Comparison of ENCODE assay signal across 1 cellular context in genomic region chr1:186082235-186082937, GRCh38.
TF ChIP-seq lines count a peak whose summit lies in the region.

No MANE protein-coding gene starts in this region.

TF ChIP-seq in K562, 482 proteins besides CTCF, POLR2A, EP300 and RAD21 (continued from another document and continues in another):
- TF ChIP-seq ZBTB49 (CRISPR knock-in tag; IDR thresholded peaks at IDR 0.05; ENCODE audit: borderline replicate concordance): no peak
- TF ChIP-seq ZNF699 (CRISPR knock-in tag; IDR thresholded peaks at IDR 0.05; ENCODE audit: insufficient replicate concordance): no peak
- TF ChIP-seq, protein P1, sequence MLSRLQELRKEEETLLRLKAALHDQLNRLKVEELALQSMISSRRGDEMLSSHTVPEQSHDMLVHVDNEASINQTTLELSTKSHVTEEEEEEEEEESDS (CRISPR knock-in tag; IDR thresholded peaks at IDR 0.05): no peak
- no peak for TF ChIP-seq MEF2A (IDR thresholded peaks at IDR 0.05; ENCODE audit: control insufficient read depth, low read depth, low read length)
- TF ChIP-seq, protein P2, sequence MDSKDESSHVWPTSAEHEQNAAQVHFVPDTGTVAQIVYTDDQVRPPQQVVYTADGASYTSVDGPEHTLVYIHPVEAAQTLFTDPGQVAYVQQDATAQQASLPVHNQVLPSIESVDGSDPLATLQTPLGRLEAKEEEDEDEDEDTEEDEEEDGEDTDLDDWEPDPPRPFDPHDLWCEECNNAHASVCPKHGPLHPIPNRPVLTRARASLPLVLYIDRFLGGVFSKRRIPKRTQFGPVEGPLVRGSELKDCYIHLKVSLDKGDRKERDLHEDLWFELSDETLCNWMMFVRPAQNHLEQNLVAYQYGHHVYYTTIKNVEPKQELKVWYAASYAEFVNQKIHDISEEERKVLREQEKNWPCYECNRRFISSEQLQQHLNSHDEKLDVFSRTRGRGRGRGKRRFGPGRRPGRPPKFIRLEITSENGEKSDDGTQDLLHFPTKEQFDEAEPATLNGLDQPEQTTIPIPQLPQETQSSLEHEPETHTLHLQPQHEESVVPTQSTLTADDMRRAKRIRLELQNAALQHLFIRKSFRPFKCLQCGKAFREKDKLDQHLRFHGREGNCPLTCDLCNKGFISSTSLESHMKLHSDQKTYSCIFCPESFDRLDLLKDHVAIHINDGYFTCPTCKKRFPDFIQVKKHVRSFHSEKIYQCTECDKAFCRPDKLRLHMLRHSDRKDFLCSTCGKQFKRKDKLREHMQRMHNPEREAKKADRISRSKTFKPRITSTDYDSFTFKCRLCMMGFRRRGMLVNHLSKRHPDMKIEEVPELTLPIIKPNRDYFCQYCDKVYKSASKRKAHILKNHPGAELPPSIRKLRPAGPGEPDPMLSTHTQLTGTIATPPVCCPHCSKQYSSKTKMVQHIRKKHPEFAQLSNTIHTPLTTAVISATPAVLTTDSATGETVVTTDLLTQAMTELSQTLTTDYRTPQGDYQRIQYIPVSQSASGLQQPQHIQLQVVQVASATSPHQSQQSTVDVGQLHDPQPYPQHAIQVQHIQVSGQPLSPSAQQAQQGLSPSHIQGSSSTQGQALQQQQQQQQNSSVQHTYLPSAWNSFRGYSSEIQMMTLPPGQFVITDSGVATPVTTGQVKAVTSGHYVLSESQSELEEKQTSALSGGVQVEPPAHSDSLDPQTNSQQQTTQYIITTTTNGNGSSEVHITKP (IDR thresholded peaks at IDR 0.05; ENCODE audit: partially characterized antibody): peak; percentile 48
- TF ChIP-seq ZNF224 (CRISPR knock-in tag; IDR thresholded peaks at IDR 0.05): no peak
- no peak for TF ChIP-seq ZFP36 (IDR thresholded peaks at IDR 0.05; ENCODE audit: low read depth, low read length, partially characterized antibody)
- peak; percentile 84 for TF ChIP-seq ZBTB40 (IDR thresholded peaks at IDR 0.05)
- no peak for TF ChIP-seq ZBTB40 (CRISPR knock-in tag; IDR thresholded peaks at IDR 0.05)
- TF ChIP-seq STAT6 (CRISPR knock-in tag; IDR thresholded peaks at IDR 0.05): no peak
- TF ChIP-seq NR2F6 (CRISPR knock-in tag; IDR thresholded peaks at IDR 0.05): no peak
- peak in 1 of 2 experiments; percentile 64; a peak in 1 of 4 replicates for TF ChIP-seq ZMIZ1 (IDR thresholded peaks at IDR 0.05; ENCODE audit: low read depth in 2 of 2, low read length in 2 of 2)
- TF ChIP-seq ZNF518B (CRISPR knock-in tag; IDR thresholded peaks at IDR 0.05): no peak
- peak; percentile 63 to 83; a peak in 3 of 4 replicates for TF ChIP-seq MAZ (CRISPR knock-in tag; conservative IDR thresholded peaks at IDR 0.05 in 1 of 2, IDR thresholded peaks at IDR 0.05 in 1 of 2)
- 0 out of 4 replicates have a peak, but pooled peaks of 1 of the 2 experiments have one; percentile 50 for TF ChIP-seq TEAD1 (CRISPR knock-in tag; IDR thresholded peaks at IDR 0.05)
- no peak for TF ChIP-seq E2F3 (CRISPR knock-in tag; IDR thresholded peaks at IDR 0.05)
- no peak for TF ChIP-seq ZNF561 (CRISPR knock-in tag; conservative IDR thresholded peaks at IDR 0.05)
- TF ChIP-seq, protein P3, sequence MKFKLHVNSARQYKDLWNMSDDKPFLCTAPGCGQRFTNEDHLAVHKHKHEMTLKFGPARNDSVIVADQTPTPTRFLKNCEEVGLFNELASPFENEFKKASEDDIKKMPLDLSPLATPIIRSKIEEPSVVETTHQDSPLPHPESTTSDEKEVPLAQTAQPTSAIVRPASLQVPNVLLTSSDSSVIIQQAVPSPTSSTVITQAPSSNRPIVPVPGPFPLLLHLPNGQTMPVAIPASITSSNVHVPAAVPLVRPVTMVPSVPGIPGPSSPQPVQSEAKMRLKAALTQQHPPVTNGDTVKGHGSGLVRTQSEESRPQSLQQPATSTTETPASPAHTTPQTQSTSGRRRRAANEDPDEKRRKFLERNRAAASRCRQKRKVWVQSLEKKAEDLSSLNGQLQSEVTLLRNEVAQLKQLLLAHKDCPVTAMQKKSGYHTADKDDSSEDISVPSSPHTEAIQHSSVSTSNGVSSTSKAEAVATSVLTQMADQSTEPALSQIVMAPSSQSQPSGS (CRISPR knock-in tag; IDR thresholded peaks at IDR 0.05): no peak
- TF ChIP-seq OTX1 (CRISPR knock-in tag; IDR thresholded peaks at IDR 0.05): no peak
- no peak for TF ChIP-seq TSC22D4 (tag; IDR thresholded peaks at IDR 0.05)
- TF ChIP-seq ZNF785 (CRISPR knock-in tag; IDR thresholded peaks at IDR 0.05): no peak
- TF ChIP-seq FOSL1 (tag; conservative IDR thresholded peaks at IDR 0.05): peak; percentile 82
- peak; percentile 87 for TF ChIP-seq EP400 (IDR thresholded peaks at IDR 0.05)
- TF ChIP-seq ZNF143 (CRISPR knock-in tag; IDR thresholded peaks at IDR 0.05): no peak
- no peak for TF ChIP-seq NCOA6 (IDR thresholded peaks at IDR 0.05)
- TF ChIP-seq SMAD3 (CRISPR knock-in tag; conservative IDR thresholded peaks at IDR 0.05): 0 out of 2 replicates have a peak, but pooled peaks have one; percentile 42
